ENCODE assay signal across 8 cellular contexts in the genomic region with DNA sequence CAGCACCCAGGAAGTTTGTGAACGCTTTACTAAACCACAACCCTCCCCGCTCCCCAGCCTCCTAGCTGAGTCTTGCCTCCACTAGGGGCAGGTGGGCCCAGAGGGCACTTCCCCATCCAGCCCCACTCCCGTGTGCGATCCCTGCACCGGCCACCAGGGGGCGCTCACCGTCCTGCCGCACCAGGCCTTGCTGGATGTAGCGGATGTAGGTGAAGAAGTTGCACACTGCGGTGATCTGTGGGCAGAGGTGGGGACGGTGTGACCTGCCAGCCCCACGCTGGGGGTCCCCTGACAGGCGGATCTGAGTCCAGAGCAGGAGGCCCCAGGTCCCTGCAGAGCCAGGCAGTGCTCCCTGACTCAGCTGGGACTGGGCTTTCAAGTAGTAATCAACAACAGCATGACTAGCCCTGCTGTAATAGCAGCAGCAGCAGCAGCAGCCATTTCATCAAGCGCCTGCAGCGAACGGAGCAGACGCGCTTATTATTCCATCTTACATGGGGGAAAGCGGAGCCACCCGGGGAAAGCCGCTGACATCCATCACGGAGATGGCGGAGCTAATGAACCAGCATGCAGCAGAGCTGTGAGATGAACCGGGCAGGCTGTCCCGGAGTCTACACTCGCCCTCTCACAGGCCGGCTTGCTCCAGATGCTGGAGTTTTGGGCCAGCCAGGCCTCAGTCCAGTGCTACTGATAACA. TPM values are rescaled to one million over a fixed set of nuclear protein-coding genes. Genes with fewer than 3 reads are reported as not detected.
DNase-seq lines count a peak whose midpoint lies in the region; ATAC-seq and TF ChIP-seq lines count a peak whose summit lies in the region.

No MANE protein-coding gene starts in this region.

- DNase-seq in SHP77 (lab: John Stamatoyannopoulos, UW) (peak; percentile 55 to 58), SHP77 treated with DMSO at 0.1 percent for 48 hours (lab: John Stamatoyannopoulos, UW) (no peak), NCI-H526 treated with DMSO at 0.1 percent for 48 hours (lab: John Stamatoyannopoulos, UW) (peak; percentile 47), cerebellum (ENCODE audit: low spot score) (peak; percentile 54), left lung (peak; percentile 86 to 99)
- peak; percentile 80 to 92 for DNase-seq in activated CD4-positive, alpha-beta T cell treated with anti-CD3 and anti-CD28 coated beads for 4 hours
- peak; percentile 77 to 96 (median 89) for DNase-seq in stimulated activated CD4-positive, alpha-beta T cell treated with anti-CD3 and anti-CD28 coated beads, TNF-alpha, amount 100 ng/mL, for 1 hour (ENCODE audit: low read depth in 3 of 3, low spot score in 1 of 3)

- ATAC-seq in HG03432 (IDR thresholded peaks at IDR 0.05; ENCODE audit: unreplicated experiment) (peak; percentile 70), left lung (peak; percentile 91)

- peaks cover 0 to 18% of the 10 kb centered on the region in 2 donors for H3K4me1 ChIP-seq in left lung

- H3K27me3 ChIP-seq in left lung = no peaks in the 10 kb centered on the region

- intact Hi-C loops in left lung (cut with DNase I) = loop anchor here in 1 of 2 donors (5.0 kb wide), 1 partner anchor 48 kb away; no protein-coding TSS in a partner anchor

- H3K4me3 ChIP-seq in left lung = no peak overlapping the region

- H3K9me3 ChIP-seq in left lung = no peaks in the 10 kb centered on the region

- H3K36me3 ChIP-seq in left lung = no peaks in the 10 kb centered on the region

- TF ChIP-seq CTCF in left lung (IDR thresholded peaks at IDR 0.05) = peak; percentile 100

- no peak overlapping the region for H3K27ac ChIP-seq in left lung

RNA-seq across cellular contexts. Expression of a gene that starts 7.9 kb away (rescaled TPM):
- total RNA-seq in cerebellum (29.9 TPM), left lung (10 to 100 TPM; 64.1 to 71.4 TPM)

RNA-seq across cellular contexts. Expression of a gene that starts 18.1 kb away (rescaled TPM):
- total RNA-seq in cerebellum = 4.5 TPM
- total RNA-seq in left lung = 10 to 100 TPM; 10.8 to 13.3 TPM

RNA-seq across cellular contexts. Expression of a gene that starts 50.9 kb away (rescaled TPM):
- total RNA-seq in cerebellum = 1.9 TPM
- 10 to 100 TPM in 1 of 2 donors, 1 to 10 TPM in 1; 3.8 to 14.6 TPM for total RNA-seq in left lung
